Comparison of ENCODE assay signal across 2 cellular contexts in genomic region chr22:41598081-41598480, GRCh38.
TF ChIP-seq lines count a peak whose summit lies in the region.

No MANE protein-coding gene starts in this region.

TF ChIP-seq in PFSK-1, 5 proteins besides CTCF, POLR2A, EP300 and RAD21:
- TF ChIP-seq FOXP2 (optimal IDR thresholded peaks at IDR 0.05; ENCODE audit: borderline replicate concordance, extremely low read depth, extremely low read length, insufficient read depth) (no peak), SIN3A (IDR thresholded peaks at IDR 0.05; ENCODE audit: borderline replicate concordance, insufficient read depth, low read length) (no peak), REST (IDR thresholded peaks at IDR 0.05; ENCODE audit: insufficient read depth in 1 of 2, low read depth in 2 of 2, low read length in 2 of 2) (no peak), TAF1 (IDR thresholded peaks at IDR 0.05; ENCODE audit: borderline replicate concordance, insufficient read depth, low read length) (no peak), POLR2AphosphoS5 (IDR thresholded peaks at IDR 0.05; ENCODE audit: low read depth, low read length) (0 out of 2 replicates have a peak, but pooled peaks have one; percentile 2)

TF ChIP-seq in endothelial cell of umbilical vein, 7 proteins besides CTCF, POLR2A, EP300 and RAD21:
- TF ChIP-seq GATA2 (IDR thresholded peaks at IDR 0.05; ENCODE audit: insufficient read depth, insufficient read length, low read depth, low read length) (no peak), FOS (IDR thresholded peaks at IDR 0.05; ENCODE audit: borderline replicate concordance, insufficient read depth, low read length) (peak; percentile 65), JUN (IDR thresholded peaks at IDR 0.05; ENCODE audit: borderline replicate concordance, insufficient read depth, insufficient read length, low read depth) (peak; percentile 63), POLR2AphosphoS5 (IDR thresholded peaks at IDR 0.05; ENCODE audit: insufficient read depth, low read depth, low read length) (peak; percentile 35), MYC (IDR thresholded peaks at IDR 0.05; ENCODE audit: low read depth, low read length) (no peak), EZH2 (IDR thresholded peaks at IDR 0.05; ENCODE audit: borderline replicate concordance, low read depth, low read length, severe bottlenecking) (no peak)
- TF ChIP-seq, protein P1, sequence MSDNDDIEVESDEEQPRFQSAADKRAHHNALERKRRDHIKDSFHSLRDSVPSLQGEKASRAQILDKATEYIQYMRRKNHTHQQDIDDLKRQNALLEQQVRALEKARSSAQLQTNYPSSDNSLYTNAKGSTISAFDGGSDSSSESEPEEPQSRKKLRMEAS (IDR thresholded peaks at IDR 0.05; ENCODE audit: insufficient read depth, insufficient read length) = no peak
